1 cellular context compared by ENCODE assay signal in the genomic region with DNA sequence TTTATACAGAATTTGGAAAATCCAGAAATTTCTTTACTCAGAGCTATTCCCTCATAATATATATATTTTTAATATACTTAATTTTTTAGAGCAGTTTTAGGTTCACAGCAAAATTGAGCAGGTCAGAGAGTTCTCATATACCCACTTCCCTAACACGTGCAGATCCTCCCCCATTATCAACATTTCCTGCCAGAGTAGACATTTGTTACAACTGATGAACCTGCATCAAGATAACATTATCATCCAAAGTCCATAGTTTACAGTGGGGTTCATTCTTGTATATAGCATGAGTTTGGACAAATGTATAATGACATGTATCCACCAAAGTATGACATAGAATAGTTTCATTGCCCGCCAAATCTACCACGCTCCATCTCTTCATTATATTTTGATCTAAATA.
TF ChIP-seq lines count a peak whose summit lies in the region.

No MANE protein-coding gene starts in this region.

TF ChIP-seq in HepG2, 621 proteins besides CTCF, POLR2A, EP300 and RAD21 (continued from another document):
- TF ChIP-seq, protein P1, sequence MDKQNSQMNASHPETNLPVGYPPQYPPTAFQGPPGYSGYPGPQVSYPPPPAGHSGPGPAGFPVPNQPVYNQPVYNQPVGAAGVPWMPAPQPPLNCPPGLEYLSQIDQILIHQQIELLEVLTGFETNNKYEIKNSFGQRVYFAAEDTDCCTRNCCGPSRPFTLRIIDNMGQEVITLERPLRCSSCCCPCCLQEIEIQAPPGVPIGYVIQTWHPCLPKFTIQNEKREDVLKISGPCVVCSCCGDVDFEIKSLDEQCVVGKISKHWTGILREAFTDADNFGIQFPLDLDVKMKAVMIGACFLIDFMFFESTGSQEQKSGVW (CRISPR knock-in tag; IDR thresholded peaks at IDR 0.05; ENCODE audit: borderline replicate concordance) = no peak
- TF ChIP-seq STAT5B (CRISPR knock-in tag; IDR thresholded peaks at IDR 0.05) = no peak
